32 cellular contexts compared by ENCODE assay signal in the genomic region with DNA sequence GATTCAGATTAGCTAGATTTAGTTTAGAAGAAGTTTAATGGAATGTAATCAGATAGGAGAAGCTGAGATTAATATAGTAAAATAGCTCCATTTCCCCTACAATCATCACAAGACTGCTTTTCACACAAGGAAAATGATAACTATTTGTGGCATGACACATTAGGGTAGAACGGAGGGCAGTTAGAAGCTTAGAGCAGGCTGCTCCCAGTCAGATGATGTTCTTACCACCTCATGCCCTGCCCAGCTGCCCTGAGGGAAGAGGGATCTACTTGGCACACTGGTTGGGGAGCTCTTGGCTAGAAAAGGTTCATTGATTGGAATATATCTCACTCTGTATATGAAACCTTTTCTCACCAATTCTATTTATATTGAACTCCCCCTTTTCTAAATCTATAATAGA.
DNase-seq lines count a peak whose midpoint lies in the region; ATAC-seq, FAIRE-seq and TF ChIP-seq lines count a peak whose summit lies in the region.
"Had no signal": no experiment of that assay in that cellular context is flagged by ENCODE, and none has a peak within 500 bp of the region (broad histone marks: within the 10 kb centered on the region; RNA-seq: fewer than 3 reads in every experiment).

No MANE protein-coding gene starts in this region.

- H3K4me3 Mint-ChIP-seq in activated T-helper 1 cell treated with anti-CD3 and anti-CD28 coated beads, Interleukin-12 subunit alpha, Interleukin-12 subunit beta, Interleukin-2, Interleukin-4 antibody, amounts not matched to agents 30 ng/mL and 10 ng/mL and 1 ng/mL, durations not matched to agents 14 hours and 24 hours and 36 hours = no peak overlapping the region
- H3K4me3 Mint-ChIP-seq: activated B cell treated with CpG ODN at 0.5 μM for 24 hours; activated CD4-positive, alpha-beta T cell treated with anti-CD3 and anti-CD28 coated beads, Interleukin-2, amount 10 ng/mL, durations not matched to agents 7 days and 5 days; activated naive CD8-positive, alpha-beta T cell treated with anti-CD3 and anti-CD28 coated beads for 36 hours; B cell; CD4-positive, alpha-beta memory T cell; neural crest cell; stimulated activated naive CD8-positive, alpha-beta T cell treated with anti-CD3 and anti-CD28 coated beads, Interleukin-15, amount 100 ng/mL, for 72 hours had no signal

- no peaks in the 10 kb centered on the region for H3K36me3 ChIP-seq in bronchial epithelial cell (ENCODE audit: control insufficient read depth, insufficient read depth, low read length)
- no peaks in the 10 kb centered on the region for H3K36me3 ChIP-seq in adrenal gland (replicated peaks in 1 of 2)
- H3K36me3 ChIP-seq: left lung, right lobe of liver, thoracic aorta had no signal

- no peaks in the 10 kb centered on the region for H3K9me3 ChIP-seq in adrenal gland (replicated peaks in 1 of 3)
- H3K9me3 ChIP-seq: left lung, right lobe of liver, thoracic aorta had no signal

- no peak for FAIRE-seq in bronchial epithelial cell (lab: Jason Lieb, UNC)
- FAIRE-seq: GM12878, urothelium cell line had no signal

- DNase-seq in AG04449 (ENCODE audit: low read depth, low spot score) = peak; percentile 44
- DNase-seq in LHCN-M2 (ENCODE audit: low read depth) = peak; percentile 64
- DNase-seq in bronchial epithelial cell (ENCODE audit: low read depth) = peak; percentile 76
- peak; percentile 8 for DNase-seq in glomerular visceral epithelial cell (ENCODE audit: extremely low spot score)
- no peak for DNase-seq in adrenal gland
- no peak for DNase-seq in activated T-helper 1 cell treated with anti-CD3 and anti-CD28 coated beads, Interleukin-12 subunit alpha, Interleukin-12 subunit beta, Interleukin-2, Interleukin-4 antibody, amounts not matched to agents 30 ng/mL and 10 ng/mL and 1 ng/mL, durations not matched to agents 14 hours and 24 hours and 36 hours (ENCODE audit: low spot score)
- DNase-seq: activated B cell treated with CpG ODN at 0.5 μM for 24 hours; activated CD4-positive, alpha-beta T cell treated with anti-CD3 and anti-CD28 coated beads, Interleukin-2, amount 10 ng/mL, durations not matched to agents 7 days and 5 days; activated effector memory CD4-positive, alpha-beta T cell treated with anti-CD3 and anti-CD28 coated beads, Interleukin-2, amount 50 U/mL, for 16 hours; activated naive CD8-positive, alpha-beta T cell treated with anti-CD3 and anti-CD28 coated beads for 36 hours; CD4-positive, alpha-beta memory T cell; DMS 273 treated with DMSO at 0.1 percent for 48 hours; glutamatergic neuron; HCEC 1CT; left lung; mesenchymal stem cell; NCI-H1092; NCI-H1694 treated with DMSO at 0.1 percent for 48 hours; NCI-H2171 treated with DMSO at 0.1 percent for 48 hours; NCI-H524 treated with DMSO at 0.1 percent for 48 hours; OCI-M1; posterior cingulate gyrus; right lobe of liver; stimulated activated naive CD8-positive, alpha-beta T cell treated with anti-CD3 and anti-CD28 coated beads, Interleukin-15, amount 100 ng/mL, for 72 hours had no signal

- no peak for TF ChIP-seq CTCF in AG04449 (IDR thresholded peaks at IDR 0.05; ENCODE audit: insufficient read depth, low read length, missing control alignments)
- TF ChIP-seq CTCF in bronchial epithelial cell (IDR thresholded peaks at IDR 0.05; ENCODE audit: insufficient read depth, low read length, severe bottlenecking) = no peak
- no peak for TF ChIP-seq CTCF in adrenal gland (IDR thresholded peaks at IDR 0.05)

- no peak overlapping the region for H3K27ac ChIP-seq in adrenal gland
- H3K27ac ChIP-seq: left lung, right lobe of liver, SK-N-MC, thoracic aorta had no signal

- no peaks in the 10 kb centered on the region for H3K36me3 Mint-ChIP-seq in activated T-helper 1 cell treated with anti-CD3 and anti-CD28 coated beads, Interleukin-12 subunit alpha, Interleukin-12 subunit beta, Interleukin-2, Interleukin-4 antibody, amounts not matched to agents 30 ng/mL and 10 ng/mL and 1 ng/mL, durations not matched to agents 14 hours and 24 hours and 36 hours (ENCODE audit: low read depth)
- H3K36me3 Mint-ChIP-seq: activated naive CD8-positive, alpha-beta T cell treated with anti-CD3 and anti-CD28 coated beads for 36 hours; CD4-positive, alpha-beta memory T cell had no signal

- no peaks in the 10 kb centered on the region for H3K4me1 ChIP-seq in adrenal gland (replicated peaks in 1 of 2)
- H3K4me1 ChIP-seq: left lung, right lobe of liver had no signal

- CTCF ChIA-PET in AG04449 (lab: Yijun Ruan, JAX) = no interaction called here

- H3K27me3 ChIP-seq in bronchial epithelial cell (ENCODE audit: control insufficient read depth, insufficient read depth, low read length) (no peaks in the 10 kb centered on the region), adrenal gland (no peaks in the 10 kb centered on the region)
- H3K27me3 ChIP-seq: left lung, right lobe of liver had no signal

- POLR2A ChIA-PET in AG04449 (lab: Yijun Ruan, JAX) = no interaction called here

- no peaks in the 10 kb centered on the region for H3K9me3 Mint-ChIP-seq in activated T-helper 1 cell treated with anti-CD3 and anti-CD28 coated beads, Interleukin-12 subunit alpha, Interleukin-12 subunit beta, Interleukin-2, Interleukin-4 antibody, amounts not matched to agents 30 ng/mL and 10 ng/mL and 1 ng/mL, durations not matched to agents 14 hours and 24 hours and 36 hours
- H3K9me3 Mint-ChIP-seq: activated B cell treated with CpG ODN at 0.5 μM for 24 hours; activated CD4-positive, alpha-beta T cell treated with anti-CD3 and anti-CD28 coated beads, Interleukin-2, amount 10 ng/mL, durations not matched to agents 7 days and 5 days; stimulated activated naive CD8-positive, alpha-beta T cell treated with anti-CD3 and anti-CD28 coated beads, Interleukin-15, amount 100 ng/mL, for 72 hours had no signal

- peaks cover under 1% of the 10 kb centered on the region for H3K27me3 Mint-ChIP-seq in activated T-helper 1 cell treated with anti-CD3 and anti-CD28 coated beads, Interleukin-12 subunit alpha, Interleukin-12 subunit beta, Interleukin-2, Interleukin-4 antibody, amounts not matched to agents 30 ng/mL and 10 ng/mL and 1 ng/mL, durations not matched to agents 14 hours and 24 hours and 36 hours (ENCODE audit: insufficient read depth)
- H3K27me3 Mint-ChIP-seq: activated naive CD8-positive, alpha-beta T cell treated with anti-CD3 and anti-CD28 coated beads for 36 hours; B cell; stimulated activated naive CD8-positive, alpha-beta T cell treated with anti-CD3 and anti-CD28 coated beads, Interleukin-15, amount 100 ng/mL, for 72 hours had no signal

- no peaks in the 10 kb centered on the region for H3K4me1 Mint-ChIP-seq in activated T-helper 1 cell treated with anti-CD3 and anti-CD28 coated beads, Interleukin-12 subunit alpha, Interleukin-12 subunit beta, Interleukin-2, Interleukin-4 antibody, amounts not matched to agents 30 ng/mL and 10 ng/mL and 1 ng/mL, durations not matched to agents 14 hours and 24 hours and 36 hours (ENCODE audit: low read depth)
- H3K4me1 Mint-ChIP-seq: activated B cell treated with CpG ODN at 0.5 μM for 24 hours; activated CD4-positive, alpha-beta T cell treated with anti-CD3 and anti-CD28 coated beads, Interleukin-2, amount 10 ng/mL, durations not matched to agents 7 days and 5 days; activated naive CD8-positive, alpha-beta T cell treated with anti-CD3 and anti-CD28 coated beads for 36 hours; B cell; CD4-positive, alpha-beta memory T cell; stimulated activated naive CD8-positive, alpha-beta T cell treated with anti-CD3 and anti-CD28 coated beads, Interleukin-15, amount 100 ng/mL, for 72 hours had no signal

- no peak for TF ChIP-seq POLR2A in adrenal gland (IDR thresholded peaks at IDR 0.05)

- 75 to 85% (median 83%) methylated on average over 1 of the region's 1 CpG for WGBS in adrenal gland, 4 donors

- H3K4me3 ChIP-seq in AG04449 (ENCODE audit: low read depth, low read length) = no peak overlapping the region
- no peak overlapping the region for H3K4me3 ChIP-seq in bronchial epithelial cell (ENCODE audit: low read depth, low read length)
- no peak overlapping the region for H3K4me3 ChIP-seq in adrenal gland
- H3K4me3 ChIP-seq: GM12878, left lung, right lobe of liver, SK-N-MC, thoracic aorta had no signal

- intact Hi-C loops in adrenal gland (cut with DNase I) = no loop called here
- intact Hi-C loops in activated T-helper 1 cell treated with anti-CD3 and anti-CD28 coated beads, Interleukin-12 subunit alpha, Interleukin-12 subunit beta, Interleukin-2, Interleukin-4 antibody, amounts not matched to agents 30 ng/mL and 10 ng/mL and 1 ng/mL, durations not matched to agents 14 hours and 24 hours and 36 hours (cut with micrococcal nuclease) = no loop called here

- ATAC-seq in HG03354 (IDR thresholded peaks at IDR 0.05; ENCODE audit: poor library complexity, severe bottlenecking, unreplicated experiment) (no peak), GM21390 (IDR thresholded peaks at IDR 0.05; ENCODE audit: unreplicated experiment) (no peak)
- ATAC-seq: GM12878; left lung; right lobe of liver; stimulated activated naive CD8-positive, alpha-beta T cell treated with anti-CD3 and anti-CD28 coated beads, Interleukin-15, amount 100 ng/mL, for 72 hours had no signal

- H3K27ac Mint-ChIP-seq in activated T-helper 1 cell treated with anti-CD3 and anti-CD28 coated beads, Interleukin-12 subunit alpha, Interleukin-12 subunit beta, Interleukin-2, Interleukin-4 antibody, amounts not matched to agents 30 ng/mL and 10 ng/mL and 1 ng/mL, durations not matched to agents 14 hours and 24 hours and 36 hours = no peak overlapping the region
- H3K27ac Mint-ChIP-seq: activated B cell treated with CpG ODN at 0.5 μM for 24 hours; activated CD4-positive, alpha-beta T cell treated with anti-CD3 and anti-CD28 coated beads, Interleukin-2, amount 10 ng/mL, durations not matched to agents 7 days and 5 days; activated naive CD8-positive, alpha-beta T cell treated with anti-CD3 and anti-CD28 coated beads for 36 hours; B cell; CD4-positive, alpha-beta memory T cell; stimulated activated naive CD8-positive, alpha-beta T cell treated with anti-CD3 and anti-CD28 coated beads, Interleukin-15, amount 100 ng/mL, for 72 hours had no signal

Comparison
In these comparisons a context has a peak if more than half of its experiments do, and no peak if none do; other contexts are left out.
1. DNase-seq: peak in AG04449 (single experiment), LHCN-M2 (single experiment), bronchial epithelial cell (single experiment) and glomerular visceral epithelial cell (single experiment); none in adrenal gland (0 of 7) and activated T-helper 1 cell treated with anti-CD3 and anti-CD28 coated beads, Interleukin-12 subunit alpha, Interleukin-12 subunit beta, Interleukin-2, Interleukin-4 antibody, amounts not matched to agents 30 ng/mL and 10 ng/mL and 1 ng/mL, durations not matched to agents 14 hours and 24 hours and 36 hours (single experiment).